23 cellular contexts compared by ENCODE assay signal in the genomic region with DNA sequence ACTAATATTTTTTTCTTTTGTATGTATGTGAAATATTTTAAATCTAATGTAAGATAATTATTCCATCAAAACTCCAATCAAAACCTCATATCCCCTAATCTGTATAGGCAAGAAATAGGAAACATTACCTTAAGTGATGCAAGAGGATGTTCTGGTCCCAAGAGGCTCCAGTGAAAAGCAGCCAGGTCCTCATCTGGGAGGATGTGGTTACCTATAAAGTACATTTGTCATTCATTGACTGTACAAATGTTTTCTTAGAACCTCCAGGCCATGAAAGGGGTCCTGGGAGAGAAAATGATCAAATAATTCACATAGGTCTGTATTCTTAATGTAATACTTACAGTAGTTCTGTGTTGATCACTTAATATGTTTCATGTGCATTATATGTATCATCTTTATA. TPM values are rescaled to one million over a fixed set of nuclear protein-coding genes. Genes with fewer than 3 reads are reported as not detected.
A peak's percentile ranks its signal among the peaks of the same experiment; 100 is the strongest.
DNase-seq lines count a peak whose midpoint lies in the region; ATAC-seq, FAIRE-seq and TF ChIP-seq lines count a peak whose summit lies in the region.
"Had no signal": no experiment of that assay in that cellular context is flagged by ENCODE, and none has a peak within 500 bp of the region (broad histone marks: within the 10 kb centered on the region; RNA-seq: fewer than 3 reads in every experiment).

No MANE protein-coding gene starts in this region.

- POLR2A ChIA-PET in PC-3 (lab: Charles Lee; ENCODE audit: unreplicated experiment), result no interaction called here

- no peak for FAIRE-seq in GM12892 (lab: Jason Lieb, UNC)
- FAIRE-seq: A549, D721Med, GM12891 had no signal

- no peaks in the 10 kb centered on the region for H3K9me2 ChIP-seq in PC-3 (replicated peaks; ENCODE audit: low read length)

- no peaks in the 10 kb centered on the region for H3K27me3 ChIP-seq in PC-3 (ENCODE audit: low read length)
- H3K27me3 ChIP-seq: BE2C had no signal

- no peaks in the 10 kb centered on the region for H3K9me3 ChIP-seq in PC-3 (ENCODE audit: low read length)
- H3K9me3 ChIP-seq: A549; BE2C; BLaER1 treated with 17β-estradiol and CSF1 and Interleukin-3, amounts not matched to agents 10 nM and 100 nM had no signal

- H3K9ac ChIP-seq in PC-3 (ENCODE audit: low read length), result no peak overlapping the region
- H3K9ac ChIP-seq: BLaER1 treated with 17β-estradiol and CSF1 and Interleukin-3, amounts not matched to agents 10 nM and 100 nM had no signal

- BruUV-seq in PC-3 (replicated peaks; lab: Mats Ljungman, UMichigan), result no TSS peak

- H4K20me1 ChIP-seq in PC-3 (ENCODE audit: low read length), result no peaks in the 10 kb centered on the region
- H4K20me1 ChIP-seq: BLaER1 treated with 17β-estradiol and CSF1 and Interleukin-3, amounts not matched to agents 10 nM and 100 nM had no signal

- H3K79me2 ChIP-seq in PC-3 (ENCODE audit: low read length), result no peaks in the 10 kb centered on the region

- TF ChIP-seq POLR2A in GM12892 (IDR thresholded peaks at IDR 0.05; ENCODE audit: low read depth, low read length), result no peak

- intact Hi-C loops in PC-3 (cut with micrococcal nuclease) (no loop called here), cardiac septum (cut with DNase I) (no loop called here)

- no peaks in the 10 kb centered on the region for H3K36me3 ChIP-seq in PC-3 (ENCODE audit: low read depth, low read length)
- H3K36me3 ChIP-seq: BE2C had no signal

- H3K4me2 ChIP-seq in PC-3 (ENCODE audit: low read length), result no peak overlapping the region
- H3K4me2 ChIP-seq: A549, GM23338 had no signal

- CTCF ChIA-PET in PC-3 (lab: Charles Lee), result no interaction called here

- DNase-seq in Jurkat, Clone E6-1 (ENCODE audit: low read depth, low spot score), result peak; percentile 9
- peak; percentile 13 for DNase-seq in PC-3
- DNase-seq in NCI-H1436 (lab: John Stamatoyannopoulos, UW), result no peak
- no peak for DNase-seq in dedifferentiated amniotic fluid mesenchymal stem cell (ENCODE audit: extremely low spot score)
- no peak for DNase-seq in cardiac septum (ENCODE audit: low spot score)
- no peak for DNase-seq in GM12892 (ENCODE audit: insufficient read length)
- DNase-seq: 8988T; ACHN; AML-193; BE2C; CD4-positive, alpha-beta T cell; CD8-positive, alpha-beta memory T cell; DMS 273 treated with DMSO at 0.1 percent for 48 hours; DMS79; GF-D8; H9; HFFc6 had no signal

- peak; percentile 56 for ATAC-seq in GM18861 (IDR thresholded peaks at IDR 0.05; ENCODE audit: unreplicated experiment)
- ATAC-seq in PC-3, result peak; percentile 53
- ATAC-seq: A549, GM23338 had no signal

- no peaks in the 10 kb centered on the region for H3F3A ChIP-seq in PC-3 (ENCODE audit: low read length, unreplicated experiment)

- H2AFZ ChIP-seq in PC-3 (ENCODE audit: low read length), result no peak overlapping the region
- H2AFZ ChIP-seq: GM23338 had no signal

- TF ChIP-seq CTCF in PC-3 (conservative IDR thresholded peaks at IDR 0.05; ENCODE audit: low read depth, low read length), result no peak

- no peak overlapping the region for H3K4me3 ChIP-seq in Jurkat, Clone E6-1 (ENCODE audit: low read length)
- H3K4me3 ChIP-seq in PC-3 (ENCODE audit: low read length), result no peak overlapping the region
- H3K4me3 ChIP-seq: A549; BLaER1 treated with 17β-estradiol and CSF1 and Interleukin-3, amounts not matched to agents 10 nM and 100 nM; GM23338 had no signal

- no peak overlapping the region for H3K27ac ChIP-seq in PC-3 (ENCODE audit: low read length)
- H3K27ac ChIP-seq: A549; BLaER1 treated with 17β-estradiol and CSF1 and Interleukin-3, amounts not matched to agents 10 nM and 100 nM had no signal

- no peaks in the 10 kb centered on the region for H3K4me1 ChIP-seq in PC-3 (ENCODE audit: insufficient read depth, low read length)
- H3K4me1 ChIP-seq: A549, BE2C had no signal

RNA-seq across cellular contexts. Expression of a gene that starts 25.5 kb away (rescaled TPM):
- 3.7 TPM for polyA plus RNA-seq in Jurkat, Clone E6-1 (2012; ENCODE audit: insufficient read depth, insufficient read length)
- total RNA-seq in PC-3 (2014; rRNA removed) (8.2 and 10.7 TPM in 2 replicates), cardiac septum (7.0 TPM)
- polyA plus RNA-seq in GM12892 (2012; ENCODE audit: missing spikeins), result 2.3 TPM

Comparison
In these comparisons a context has a peak if more than half of its experiments do, and no peak if none do; other contexts are left out.
1. DNase-seq: peak in Jurkat, Clone E6-1 (single experiment) and PC-3 (single experiment); none in NCI-H1436 (single experiment), dedifferentiated amniotic fluid mesenchymal stem cell (single experiment), cardiac septum (single experiment) and GM12892 (single experiment).